ENCODE assay signal across 34 cellular contexts in the genomic region with DNA sequence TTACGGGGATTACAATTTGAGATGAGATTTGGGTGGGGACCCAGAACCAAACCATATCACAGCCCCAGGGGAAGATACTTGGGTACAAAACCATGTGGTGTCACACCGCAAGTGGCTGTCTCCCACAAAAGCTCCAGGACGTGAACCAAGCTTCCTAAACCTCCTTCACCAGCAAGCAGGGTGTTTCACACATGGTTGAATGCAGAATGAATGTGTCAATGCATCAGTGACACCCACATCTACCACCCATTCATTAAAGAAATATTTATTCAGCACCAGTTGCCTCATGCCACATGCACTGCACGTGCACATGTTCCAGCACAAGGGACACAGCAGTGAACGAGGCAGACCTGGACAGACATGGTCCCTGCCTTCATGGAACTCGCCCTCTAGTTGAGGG.
"Had no signal": no experiment of that assay in that cellular context is flagged by ENCODE, and none has a peak within 500 bp of the region (broad histone marks: within the 10 kb centered on the region; RNA-seq: fewer than 3 reads in every experiment).

No MANE protein-coding gene starts in this region.

- H3K27me3 ChIP-seq: brain microvascular endothelial cell, MG63, Peyer's patch, SJSA1 had no signal

- H3K36me3 Mint-ChIP-seq: activated naive CD8-positive, alpha-beta T cell treated with anti-CD3 and anti-CD28 coated beads for 36 hours had no signal

- H3K4me2 ChIP-seq: SK-N-SH had no signal

- H3K36me3 ChIP-seq: brain microvascular endothelial cell, MG63, Peyer's patch, SJSA1 had no signal

- H3K27ac ChIP-seq: brain microvascular endothelial cell, Peyer's patch, SJSA1 had no signal

- H3K4me1 ChIP-seq: Peyer's patch, SJSA1 had no signal

- H3K4me1 Mint-ChIP-seq: activated CD4-positive, alpha-beta T cell treated with anti-CD3 and anti-CD28 coated beads, Interleukin-2, amount 10 ng/mL, durations not matched to agents 24 days and 14 days; activated naive CD8-positive, alpha-beta T cell treated with anti-CD3 and anti-CD28 coated beads for 36 hours; activated T-helper 17 cell treated with anti-CD3 and anti-CD28 coated beads, Interleukin-2, amount 50 U/mL, for 72 hours had no signal

- H3K4me3 ChIP-seq: MG63, Peyer's patch, SJSA1 had no signal

- H3K9me3 ChIP-seq: MG63, Peyer's patch, SK-N-SH had no signal

- H3K9ac ChIP-seq: SK-N-SH had no signal

- H3K27ac Mint-ChIP-seq: activated CD4-positive, alpha-beta T cell treated with anti-CD3 and anti-CD28 coated beads, Interleukin-2, amount 10 ng/mL, durations not matched to agents 24 days and 14 days; activated CD8-positive, alpha-beta T cell treated with anti-CD3 and anti-CD28 coated beads for 36 hours; activated naive CD8-positive, alpha-beta T cell treated with anti-CD3 and anti-CD28 coated beads for 36 hours; activated T-cell treated with anti-CD3 and anti-CD28 coated beads, Interleukin-2, amount 50 U/mL, for 72 hours; activated T-helper 17 cell treated with anti-CD3 and anti-CD28 coated beads, Interleukin-2, amount 50 U/mL, for 72 hours; T-helper 1 cell treated with Interleukin-12 subunit alpha and Interleukin-12 subunit beta and Interleukin-4 antibody, amounts not matched to agents 30 μg/mL and 1 μg/mL, for 36 hours; T-helper 2 cell treated with Interferon-gamma antibody and Interleukin-4, amounts not matched to agents 5 μg/mL and 100 μg/mL, for 36 hours had no signal

- DNase-seq: activated CD4-positive, alpha-beta T cell treated with anti-CD3 and anti-CD28 coated beads, Interleukin-2, amount 10 ng/mL, durations not matched to agents 24 days and 14 days; activated CD4-positive, alpha-beta T cell treated with anti-CD3 and anti-CD28 coated beads, Interleukin-2, amount 50 U/mL, for 4 hours; activated CD8-positive, alpha-beta T cell treated with anti-CD3 and anti-CD28 coated beads for 36 hours; activated effector memory CD4-positive, alpha-beta T cell treated with anti-CD3 and anti-CD28 coated beads, Interleukin-2, amount 50 U/mL, for 16 hours; activated naive CD4-positive, alpha-beta T cell; activated naive CD4-positive, alpha-beta T cell treated with anti-CD3 and anti-CD28 coated beads, Interleukin-2, amount 50 U/mL, for 16 hours; activated naive CD8-positive, alpha-beta T cell treated with anti-CD3 and anti-CD28 coated beads for 36 hours; activated T-cell treated with anti-CD3 and anti-CD28 coated beads, Interleukin-2, amount 50 U/mL, for 1 hour; activated T-cell treated with anti-CD3 and anti-CD28 coated beads, Interleukin-2, amount 50 U/mL, for 72 hours; amniotic stem cell; aorta; brain microvascular endothelial cell; central memory CD4-positive, alpha-beta T cell; Kasumi-1; MG63; NCI-H1048; NCI-H1105 treated with DMSO at 0.1 percent for 48 hours; NCI-H1436; NCI-H1694; NCI-H1930; NCI-H2081 treated with DMSO at 0.1 percent for 48 hours; NCI-H226; NCI-H446 treated with DMSO at 0.1 percent for 48 hours; NCI-H524 treated with DMSO at 0.1 percent for 48 hours; NK-92 treated with Interleukin-12 subunit alpha and Interleukin-12 subunit beta, amount 100 ng/mL, for 24 hours; PC-3; Peyer's patch; RPMI8226; SHP77 treated with DMSO at 0.1 percent for 48 hours; SK-N-SH had no signal

- H3K9me3 Mint-ChIP-seq: activated CD4-positive, alpha-beta T cell treated with anti-CD3 and anti-CD28 coated beads, Interleukin-2, amount 10 ng/mL, durations not matched to agents 24 days and 14 days; activated CD8-positive, alpha-beta T cell treated with anti-CD3 and anti-CD28 coated beads for 36 hours; activated naive CD8-positive, alpha-beta T cell treated with anti-CD3 and anti-CD28 coated beads for 36 hours; activated T-cell treated with anti-CD3 and anti-CD28 coated beads, Interleukin-2, amount 50 U/mL, for 72 hours; activated T-helper 17 cell treated with anti-CD3 and anti-CD28 coated beads, Interleukin-2, amount 50 U/mL, for 72 hours; T-helper 1 cell treated with Interleukin-12 subunit alpha and Interleukin-12 subunit beta and Interleukin-4 antibody, amounts not matched to agents 30 μg/mL and 1 μg/mL, for 36 hours; T-helper 2 cell treated with Interferon-gamma antibody and Interleukin-4, amounts not matched to agents 5 μg/mL and 100 μg/mL, for 36 hours had no signal

- H3K4me3 Mint-ChIP-seq: activated CD4-positive, alpha-beta T cell treated with anti-CD3 and anti-CD28 coated beads, Interleukin-2, amount 10 ng/mL, durations not matched to agents 24 days and 14 days; activated CD8-positive, alpha-beta T cell treated with anti-CD3 and anti-CD28 coated beads for 36 hours; activated naive CD8-positive, alpha-beta T cell treated with anti-CD3 and anti-CD28 coated beads for 36 hours; activated T-cell treated with anti-CD3 and anti-CD28 coated beads, Interleukin-2, amount 50 U/mL, for 72 hours; activated T-helper 17 cell treated with anti-CD3 and anti-CD28 coated beads, Interleukin-2, amount 50 U/mL, for 72 hours; T-helper 1 cell treated with Interleukin-12 subunit alpha and Interleukin-12 subunit beta and Interleukin-4 antibody, amounts not matched to agents 30 μg/mL and 1 μg/mL, for 36 hours; T-helper 2 cell treated with Interferon-gamma antibody and Interleukin-4, amounts not matched to agents 5 μg/mL and 100 μg/mL, for 36 hours had no signal
